In genomic region chr9:22265038-22265437, GRCh38 we compare ENCODE assay signal across 29 cellular contexts.
"Had no signal": no experiment of that assay in that cellular context is flagged by ENCODE, and none has a peak within 500 bp of the region (broad histone marks: within the 10 kb centered on the region; RNA-seq: fewer than 3 reads in every experiment).

No MANE protein-coding gene starts in this region.

- DNase-seq: immature natural killer cell; kidney; left colon; left lung; lower lobe of right lung; mammary epithelial cell; mesenchymal stem cell; naive thymus-derived CD8-positive, alpha-beta T cell; nucleus accumbens; pancreas; posterior cingulate gyrus; retina; right cardiac atrium; stimulated activated CD4-positive, alpha-beta T cell treated with anti-CD3 and anti-CD28 coated beads, Interleukin-12 subunit alpha, Interleukin-12 subunit beta, amount 100 ng/mL, for 4 hours; stimulated activated CD4-positive, alpha-beta T cell treated with anti-CD3 and anti-CD28 coated beads, Interleukin-15, amount 100 ng/mL, for 24 hours; stimulated activated CD4-positive, alpha-beta T cell treated with anti-CD3 and anti-CD28 coated beads, Interleukin-2, amount 100 ng/mL, for 24 hours; stimulated activated CD4-positive, alpha-beta T cell treated with anti-CD3 and anti-CD28 coated beads, Interleukin-4, amount 100 ng/mL, for 1 hour; stimulated activated naive B cell treated with anti-CD40 and anti-IgM and Interleukin-4, amounts not matched to agents 10 μg/mL and 1 μg/mL and 100 μg/mL, for 72 hours; stimulated activated naive CD8-positive, alpha-beta T cell treated with anti-CD3 and anti-CD28 coated beads, Interleukin-15, Interleukin-2, amounts not matched to agents 100 U/mL and 50 U/mL, for 24 hours; stomach; testis; thyroid gland; transverse colon; upper lobe of left lung had no signal

- H3K4me3 ChIP-seq: left lung, lower lobe of right lung, pancreas, prostate gland, skin epidermis, stomach, testis, thyroid gland, transverse colon, upper lobe of left lung, vagina had no signal

- H3K36me3 ChIP-seq: left lung, lower lobe of right lung, pancreas, prostate gland, stomach, thyroid gland, transverse colon, upper lobe of left lung, vagina had no signal

- FAIRE-seq: islet of Langerhans had no signal

- ATAC-seq: left colon; left lung; lower lobe of right lung; naive thymus-derived CD8-positive, alpha-beta T cell; pancreas; right cardiac atrium; sciatic nerve; stimulated activated naive B cell treated with anti-CD40 and anti-IgM and Interleukin-4, amounts not matched to agents 10 μg/mL and 1 μg/mL and 100 μg/mL, for 72 hours; stimulated activated naive CD8-positive, alpha-beta T cell treated with anti-CD3 and anti-CD28 coated beads, Interleukin-15, Interleukin-2, amounts not matched to agents 100 U/mL and 50 U/mL, for 24 hours had no signal

- H3K27me3 ChIP-seq: left lung, pancreas, stomach, testis, thyroid gland, transverse colon, upper lobe of left lung, vagina had no signal
